8 cellular contexts compared by ENCODE assay signal in genomic region chr17:15233022-15233805, GRCh38. TPM values are rescaled to one million over a fixed set of nuclear protein-coding genes. Genes with fewer than 3 reads are reported as not detected.
DNase-seq lines count a peak whose midpoint lies in the region; ATAC-seq and TF ChIP-seq lines count a peak whose summit lies in the region.

No MANE protein-coding gene starts in this region.

- H3K9me3 Mint-ChIP-seq in endodermal cell = no peaks in the 10 kb centered on the region

- ATAC-seq in HG03025 (IDR thresholded peaks at IDR 0.05; ENCODE audit: low FRiP score, unreplicated experiment) = no peak

- peaks cover 11% of the 10 kb centered on the region for H3K4me1 Mint-ChIP-seq in endodermal cell

- H2AFZ ChIP-seq in osteoblast (ENCODE audit: low read length) = no peak overlapping the region

- H4K20me1 ChIP-seq in osteoblast (ENCODE audit: insufficient read depth, low read length) = peaks cover 43% of the 10 kb centered on the region

- H3K4me3 ChIP-seq in endodermal cell (ENCODE audit: low read length) (no peak overlapping the region), osteoblast (ENCODE audit: insufficient read depth, low read length) (no peak overlapping the region), coronary artery (no peak overlapping the region)

- H3K27ac ChIP-seq in endodermal cell (ENCODE audit: low read depth, low read length) = no peak overlapping the region
- peak overlapping the region; percentile 14 for H3K27ac ChIP-seq in osteoblast (ENCODE audit: low read depth, low read length)
- H3K27ac ChIP-seq in coronary artery = no peak overlapping the region

- H3K9me3 ChIP-seq in endodermal cell (ENCODE audit: control insufficient read depth, low read length) (no peaks in the 10 kb centered on the region), osteoblast (ENCODE audit: low read depth, low read length) (no peaks in the 10 kb centered on the region)

- H3K27me3 ChIP-seq in endodermal cell (ENCODE audit: control insufficient read depth, insufficient read depth, low read length, poor library complexity, severe bottlenecking) (no peaks in the 10 kb centered on the region), osteoblast (ENCODE audit: insufficient read depth, low read length) (no peaks in the 10 kb centered on the region)

- H3K79me2 ChIP-seq in osteoblast (ENCODE audit: insufficient read depth, low read length) = peaks cover 41% of the 10 kb centered on the region

- no peak overlapping the region for H3K4me3 Mint-ChIP-seq in endodermal cell

- H3K36me3 ChIP-seq in endodermal cell (ENCODE audit: control insufficient read depth, insufficient read depth, low read length) (no peaks in the 10 kb centered on the region), osteoblast (ENCODE audit: insufficient read depth, low read length) (peaks cover 37% of the 10 kb centered on the region)

- no peaks in the 10 kb centered on the region for H3K27me3 Mint-ChIP-seq in endodermal cell (ENCODE audit: insufficient read depth)

- H3K36me3 Mint-ChIP-seq in endodermal cell (ENCODE audit: low read depth) = no peaks in the 10 kb centered on the region

- no peak overlapping the region for H3K9ac ChIP-seq in endodermal cell (ENCODE audit: extremely low read depth, low read length, poor library complexity, severe bottlenecking)

- H3K27ac Mint-ChIP-seq in endodermal cell = no peak overlapping the region

- in situ Hi-C loops in GM13977 (cut with MboI; ENCODE audit: low pct_unique_long_range_greater_than_20kb, low sequenced_read_pairs, unreplicated experiment) = no loop called here

- 91 to 93% methylated on average over 3 to 4 of the region's 4 CpGs for WGBS in endodermal cell (ENCODE audit: insufficient coverage in 1 of 2, insufficient read length in 1 of 2), 2 experiments

- TF ChIP-seq CTCF in endodermal cell (conservative IDR thresholded peaks at IDR 0.05) (peak; percentile 74), osteoblast (IDR thresholded peaks at IDR 0.05; ENCODE audit: extremely low read depth, low read depth, low read length) (peak; percentile 54), coronary artery (IDR thresholded peaks at IDR 0.05) (no peak), GM13977 (IDR thresholded peaks at IDR 0.05; ENCODE audit: extremely low read depth, insufficient read depth, missing control alignments) (no peak)

- DNase-seq in GM04504 (ENCODE audit: low read depth) (peak; percentile 52), MV-4-11 (lab: John Stamatoyannopoulos, UW) (peak; percentile 68), endodermal cell (peak; percentile 77), osteoblast (ENCODE audit: insufficient read length, low spot score, missing footprints) (peak; percentile 86), coronary artery (ENCODE audit: low spot score) (no peak), SW 1271 (lab: John Stamatoyannopoulos, UW) (no peak), GM13977 (ENCODE audit: low spot score) (no peak)

- H3K4me1 ChIP-seq in endodermal cell (ENCODE audit: control insufficient read depth, insufficient read depth, low read length) (peaks cover 10% of the 10 kb centered on the region), osteoblast (ENCODE audit: insufficient read depth, low read length) (peaks cover 20% of the 10 kb centered on the region)

- no peak overlapping the region for H3K4me2 ChIP-seq in osteoblast (ENCODE audit: insufficient read depth, low read length)

RNA-seq across cellular contexts. Expression of gene PMP22, which starts 31.9 kb away (rescaled TPM):
- total RNA-seq in endodermal cell = 1 to 10 TPM; 3.1 to 5.5 TPM
- 16.4 TPM for polyA plus RNA-seq in endodermal cell (2013, experiment 1 of 2)
- 15.9 TPM for polyA plus RNA-seq in endodermal cell (2013, experiment 2 of 2)
- total RNA-seq in osteoblast = 151 and 163 TPM in 2 replicates

Comparison
In these comparisons a context has a peak if more than half of its experiments do, and no peak if none do; other contexts are left out.
1. DNase-seq: peak in GM04504 (single experiment), MV-4-11 (single experiment), endodermal cell (single experiment) and osteoblast (single experiment); none in coronary artery (single experiment), SW 1271 (0 of 2) and GM13977 (single experiment).
2. CTCF ChIP-seq: peak in endodermal cell (single experiment) and osteoblast (single experiment); none in coronary artery (single experiment) and GM13977 (single experiment).
3. RNA of gene PMP22, which starts 31.9 kb away (total RNA-seq): 151 to 163 TPM in osteoblast; 3.1 to 5.5 TPM in endodermal cell; every median in the first group is over 10 times any median in the second.